ENCODE assay signal across 8 cellular contexts in genomic region chr15:40754883-40755815, GRCh38. TPM values are rescaled to one million over a fixed set of nuclear protein-coding genes. Genes with fewer than 3 reads are reported as not detected.
DNase-seq lines count a peak whose midpoint lies in the region; ATAC-seq, FAIRE-seq and TF ChIP-seq lines count a peak whose summit lies in the region.

RMDN3 (minus strand) TSS chr15:40755254; CDS start chr15:40754783, 471 bp downstream.

- no peaks in the 10 kb centered on the region for H4K20me1 ChIP-seq in IMR-90 (ENCODE audit: insufficient read depth, low read length)

- H2BK20ac ChIP-seq in IMR-90 (ENCODE audit: low read depth, low read length) = no peak within 1 kb of the TSS

- dilution Hi-C loops in IMR-90 (cut with HindIII; ENCODE audit: low sequenced_read_pairs, unreplicated experiment) = no loop called here

- H2BK120ac ChIP-seq in IMR-90 (ENCODE audit: low read depth, low read length) = no peak within 1 kb of the TSS

- peak within 1 kb of the TSS; percentile 87 to 96 for H4K8ac ChIP-seq in IMR-90 (ENCODE audit: low read depth in 2 of 2, low read length in 2 of 2)

- POLR2A ChIA-PET in IMR-90 (lab: Charles Lee; ENCODE audit: unreplicated experiment) = no interaction called here

- peak within 1 kb of the TSS; percentile 80 for H3K4ac ChIP-seq in IMR-90 (ENCODE audit: low read depth, low read length)

- H3K4me3 ChIP-seq in IMR-90 (ENCODE audit: insufficient read depth, low read depth, low read length) (peak within 1 kb of the TSS; percentile 87), mucosa of descending colon (peak within 1 kb of the TSS; percentile 78)

- peaks cover 12% of the 10 kb centered on the region for H3K36me3 ChIP-seq in IMR-90 (ENCODE audit: control insufficient read depth, insufficient read depth, low read length)
- H3K36me3 ChIP-seq in mucosa of descending colon (ENCODE audit: low read depth) = no peaks in the 10 kb centered on the region

- peak within 1 kb of the TSS; percentile 87 for H3K23ac ChIP-seq in IMR-90 (ENCODE audit: low read depth, low read length)

- 0% methylated on average over 21 of the region's 66 CpGs; no CpG with 5 or more reads in 1 of the 2 experiments for WGBS in IMR-90 (ENCODE audit: extremely low coverage in 2 of 2, insufficient read length in 1 of 2), 2 experiments

- intact Hi-C loops in IMR-90 (cut with micrococcal nuclease) (no loop called here), mucosa of descending colon (cut with DNase I, micrococcal nuclease) (no loop called here)

- CTCF ChIA-PET in IMR-90 (lab: Yijun Ruan, JAX) = no interaction called here

- H2BK5ac ChIP-seq in IMR-90 (ENCODE audit: low read depth, low read length, poor library complexity, severe bottlenecking) = peak within 1 kb of the TSS; percentile 47

- peak within 1 kb of the TSS; percentile 99 for H2AFZ ChIP-seq in IMR-90 (replicated peaks; ENCODE audit: low read length, poor library complexity)

- peak within 1 kb of the TSS; percentile 87 for H3K14ac ChIP-seq in IMR-90 (replicated peaks; ENCODE audit: low read depth, low read length)

- peak within 1 kb of the TSS; percentile 84 for H4K91ac ChIP-seq in IMR-90 (ENCODE audit: insufficient read depth, low read depth, low read length)

- H3K56ac ChIP-seq in IMR-90 (ENCODE audit: extremely low read depth, insufficient read depth, low read length) = peak within 1 kb of the TSS; percentile 87

- H3K79me1 ChIP-seq in IMR-90 (ENCODE audit: low read depth in 1 of 2, low read length in 2 of 2) = peaks cover 6 to 35% of the 10 kb centered on the region in 2 experiments; a peak in 3 of 4 replicates

- no peak for FAIRE-seq in D721Med (lab: Jason Lieb, UNC)

- H3K9me3 ChIP-seq in IMR-90 (ENCODE audit: control insufficient read depth, insufficient read depth, low read length) = no peaks in the 10 kb centered on the region
- no peaks in the 10 kb centered on the region for H3K9me3 ChIP-seq in mucosa of descending colon

- H4K5ac ChIP-seq in IMR-90 (ENCODE audit: low read depth, low read length) = peak within 1 kb of the TSS; percentile 67

- TF ChIP-seq RAD21 in IMR-90 (IDR thresholded peaks at IDR 0.05; ENCODE audit: low read length) = no peak; the same call in 1 of the 2 replicates

- peak within 1 kb of the TSS; percentile 73 for H3K27ac ChIP-seq in IMR-90 (ENCODE audit: insufficient read depth, low read length)

- H2BK15ac ChIP-seq in IMR-90 (ENCODE audit: low read depth, low read length) = peak within 1 kb of the TSS; percentile 54; the same call in 1 of the 3 replicates

- in situ Hi-C loops in IMR-90 (cut with MboI; ENCODE audit: low sequenced_read_pairs) = no loop called here

- no peak for TF ChIP-seq CTCF in D721Med (IDR thresholded peaks at IDR 0.05; ENCODE audit: insufficient read depth, missing control alignments)
- no peak for TF ChIP-seq CTCF in IMR-90 (conservative IDR thresholded peaks at IDR 0.05; ENCODE audit: low read depth, low read length)
- no peak for TF ChIP-seq CTCF in mucosa of descending colon (IDR thresholded peaks at IDR 0.05)

- H3K18ac ChIP-seq in IMR-90 (ENCODE audit: low read depth, low read length) = 0 out of 2 replicates have a peak within 1 kb of the TSS, but pooled peaks have one; percentile 44

- DNase-seq in D721Med (ENCODE audit: insufficient read length, low spot score) = peak; percentile 72
- DNase-seq in IMR-90 = peak; percentile 87
- DNase-seq in OCI-M2 (lab: John Stamatoyannopoulos, UW; ENCODE audit: unreplicated experiment) = peak; percentile 39
- peak; percentile 91 for DNase-seq in activated T-cell treated with anti-CD3 and anti-CD28 coated beads for 24 hours (ENCODE audit: low read depth)
- peak; percentile 54 for DNase-seq in epidermal melanocyte (ENCODE audit: insufficient read length, low spot score)
- DNase-seq in mucosa of descending colon = peak; percentile 93 to 97 (median 95)
- peak; percentile 89 for DNase-seq in stimulated activated CD8-positive, alpha-beta memory T cell treated with anti-CD3 and anti-CD28 coated beads, Interleukin-4, amount 100 ng/mL, for 24 hours (ENCODE audit: low read depth)

- TF ChIP-seq POLR2A in IMR-90 (IDR thresholded peaks at IDR 0.05; ENCODE audit: low read depth, low read length) = peak; percentile 82

- peaks cover 1% of the 10 kb centered on the region; the same call in 1 of the 2 replicates for H3K4me1 ChIP-seq in IMR-90 (ENCODE audit: control insufficient read depth, insufficient read depth, low read length)
- peaks cover 12% of the 10 kb centered on the region for H3K4me1 ChIP-seq in mucosa of descending colon (ENCODE audit: low read depth)

- peak within 1 kb of the TSS; percentile 71 for H2AK5ac ChIP-seq in IMR-90 (ENCODE audit: low read depth, low read length)

- ATAC-seq in GM21526 (IDR thresholded peaks at IDR 0.05; ENCODE audit: low FRiP score, unreplicated experiment) (peak; percentile 74), IMR-90 (ENCODE audit: low read depth) (peak; percentile 98), mucosa of descending colon (peak; percentile 99)

- peak within 1 kb of the TSS; percentile 92 for H3K9ac ChIP-seq in IMR-90 (ENCODE audit: low read depth, low read length)

- H2AK9ac ChIP-seq in IMR-90 (replicated peaks; ENCODE audit: low read depth, low read length, poor library complexity) = peak within 1 kb of the TSS; percentile 94

- no TSS peak for BruUV-seq in IMR-90 (replicated peaks; lab: Mats Ljungman, UMichigan)

- no peaks in the 10 kb centered on the region for H3K9me1 ChIP-seq in IMR-90 (ENCODE audit: insufficient read depth, low read length)

- H3K27me3 ChIP-seq in IMR-90 (ENCODE audit: control insufficient read depth, insufficient read depth, low read length) = no peaks in the 10 kb centered on the region; the same call in 1 of the 2 replicates

- H3K4me2 ChIP-seq in IMR-90 (ENCODE audit: low read depth, low read length) = peak within 1 kb of the TSS; percentile 100

TF ChIP-seq in IMR-90, 13 proteins besides CTCF, POLR2A, EP300 and RAD21:
- TF ChIP-seq ELK1 (IDR thresholded peaks at IDR 0.05; ENCODE audit: borderline replicate concordance, low read depth, low read length) = no peak
- peak; percentile 54 for TF ChIP-seq USF2 (IDR thresholded peaks at IDR 0.05; ENCODE audit: low read depth, low read length)
- TF ChIP-seq FOS (IDR thresholded peaks at IDR 0.05; ENCODE audit: low read depth, low read length) = no peak
- TF ChIP-seq MXI1 (IDR thresholded peaks at IDR 0.05; ENCODE audit: borderline replicate concordance, low read depth, low read length) = peak; percentile 96
- TF ChIP-seq CHD1 (IDR thresholded peaks at IDR 0.05; ENCODE audit: low read depth, low read length) = no peak
- TF ChIP-seq SMC3 (IDR thresholded peaks at IDR 0.05; ENCODE audit: low read depth, low read length) = no peak
- TF ChIP-seq CEBPB (IDR thresholded peaks at IDR 0.05; ENCODE audit: low read depth, low read length) = no peak
- peak; percentile 97 for TF ChIP-seq MAZ (IDR thresholded peaks at IDR 0.05; ENCODE audit: borderline replicate concordance, low read depth, low read length)
- TF ChIP-seq NFE2L2 (IDR thresholded peaks at IDR 0.05; ENCODE audit: low read depth, low read length) = 0 out of 2 replicates have a peak, but pooled peaks have one; percentile 3
- no peak for TF ChIP-seq RFX5 (IDR thresholded peaks at IDR 0.05; ENCODE audit: low read depth, low read length)
- no peak for TF ChIP-seq RCOR1 (IDR thresholded peaks at IDR 0.05; ENCODE audit: insufficient replicate concordance, low read length)
- no peak for TF ChIP-seq BHLHE40 (IDR thresholded peaks at IDR 0.05; ENCODE audit: low read depth, low read length)
- no peak for TF ChIP-seq MAFK (IDR thresholded peaks at IDR 0.05; ENCODE audit: low read depth, low read length)

RNA-seq across cellular contexts. Expression of gene RMDN3, which starts in this region (rescaled TPM):
- total RNA-seq in IMR-90 (2012; rRNA removed) (14.7 and 17.5 TPM in 2 replicates), mucosa of descending colon (10 to 100 TPM; 30.1 to 38.4 (median 37.8) TPM)
- polyA plus RNA-seq in IMR-90 (2012; rRNA removed) = 23.4 and 25.7 TPM in 2 replicates
- polyA plus RNA-seq in IMR-90 (2012; cell fraction: cytosol; rRNA removed) = 21.7 and 28.1 TPM in 2 replicates
- polyA plus RNA-seq in IMR-90 (2012; cell fraction: nucleus; rRNA removed; ENCODE audit: low replicate concordance) = 21.9 and 23.6 TPM in 2 replicates

Comparison
In these comparisons a context has a peak if more than half of its experiments do, and no peak if none do; other contexts are left out.
1. Peak in every context shown above with its lines: DNase-seq, ATAC-seq, H3K4me3 ChIP-seq and H3K27ac ChIP-seq.
2. DNase-seq: peak in every context shown above with its lines; median percentile 95 in mucosa of descending colon; 91 in activated T-cell treated with anti-CD3 and anti-CD28 coated beads for 24 hours; 89 in stimulated activated CD8-positive, alpha-beta memory T cell treated with anti-CD3 and anti-CD28 coated beads, Interleukin-4, amount 100 ng/mL, for 24 hours; 87 in IMR-90; 72 in D721Med; 54 in epidermal melanocyte; 39 in OCI-M2.